ENCODE assay signal across 31 cellular contexts in genomic region chr2:188452084-188452483, GRCh38.
"Had no signal": no experiment of that assay in that cellular context is flagged by ENCODE, and none has a peak within 500 bp of the region (broad histone marks: within the 10 kb centered on the region; RNA-seq: fewer than 3 reads in every experiment).

No MANE protein-coding gene starts in this region.

- H3K4me3 Mint-ChIP-seq: activated CD4-positive, alpha-beta memory T cell treated with anti-CD3 and anti-CD28 coated beads for 36 hours; activated naive CD4-positive, alpha-beta T cell treated with anti-CD3 and anti-CD28 coated beads for 36 hours; activated naive CD8-positive, alpha-beta T cell treated with anti-CD3 and anti-CD28 coated beads, Interleukin-2, amount 10 ng/mL, durations not matched to agents 7 days and 5 days; activated T-cell treated with anti-CD3 and anti-CD28 coated beads, Interleukin-2, amount 50 U/mL, for 72 hours; brain; immature natural killer cell; natural killer cell treated with Interleukin-12 subunit alpha and Interleukin-12 subunit beta and Interleukin-15 and Interleukin-18, amount 100 ng/mL, for 72 hours; stimulated activated naive B cell treated with anti-CD40 and anti-IgM and Interleukin-4, amounts not matched to agents 10 μg/mL and 1 μg/mL and 100 μg/mL, for 72 hours; T-helper 1 cell treated with Interleukin-12 subunit alpha and Interleukin-12 subunit beta and Interleukin-4 antibody, amounts not matched to agents 30 μg/mL and 1 μg/mL, for 36 hours had no signal

- H3K27ac Mint-ChIP-seq: activated CD4-positive, alpha-beta memory T cell treated with anti-CD3 and anti-CD28 coated beads for 36 hours; activated naive CD4-positive, alpha-beta T cell treated with anti-CD3 and anti-CD28 coated beads for 36 hours; activated naive CD8-positive, alpha-beta T cell treated with anti-CD3 and anti-CD28 coated beads, Interleukin-2, amount 10 ng/mL, durations not matched to agents 7 days and 5 days; activated T-cell treated with anti-CD3 and anti-CD28 coated beads, Interleukin-2, amount 50 U/mL, for 72 hours; immature natural killer cell; natural killer cell treated with Interleukin-12 subunit alpha and Interleukin-12 subunit beta and Interleukin-15 and Interleukin-18, amount 100 ng/mL, for 72 hours; stimulated activated naive B cell treated with anti-CD40 and anti-IgM and Interleukin-4, amounts not matched to agents 10 μg/mL and 1 μg/mL and 100 μg/mL, for 72 hours; T-helper 1 cell treated with Interleukin-12 subunit alpha and Interleukin-12 subunit beta and Interleukin-4 antibody, amounts not matched to agents 30 μg/mL and 1 μg/mL, for 36 hours had no signal

- H3K4me1 Mint-ChIP-seq: activated naive CD8-positive, alpha-beta T cell treated with anti-CD3 and anti-CD28 coated beads, Interleukin-2, amount 10 ng/mL, durations not matched to agents 7 days and 5 days; immature natural killer cell; stimulated activated naive B cell treated with anti-CD40 and anti-IgM and Interleukin-4, amounts not matched to agents 10 μg/mL and 1 μg/mL and 100 μg/mL, for 72 hours had no signal

- DNase-seq: activated CD4-positive, alpha-beta memory T cell treated with anti-CD3 and anti-CD28 coated beads for 36 hours; activated CD4-positive, alpha-beta T cell treated with anti-CD3 and anti-CD28 coated beads for 4 hours; activated CD4-positive, CD25-positive, alpha-beta regulatory T cell; activated effector memory CD4-positive, alpha-beta T cell treated with Interleukin-2 at 50 U/mL for 16 hours; activated naive CD4-positive, alpha-beta T cell treated with anti-CD3 and anti-CD28 coated beads for 36 hours; activated naive CD8-positive, alpha-beta T cell treated with anti-CD3 and anti-CD28 coated beads, Interleukin-2, amount 10 ng/mL, durations not matched to agents 7 days and 5 days; activated T-cell treated with anti-CD3 and anti-CD28 coated beads, Interleukin-2, amount 50 U/mL, for 72 hours; amygdala; dermis blood vessel endothelial cell; effector memory CD4-positive, alpha-beta T cell; foreskin keratinocyte; immature natural killer cell; kidney glomerular epithelial cell; left ventricle myocardium inferior; midbrain; right lobe of liver; SJCRH30; small intestine; stimulated activated CD4-positive, alpha-beta T cell treated with anti-CD3 and anti-CD28 coated beads, Interleukin-2, amount 100 ng/mL, for 48 hours; stimulated activated CD8-positive, alpha-beta memory T cell treated with anti-CD3 and anti-CD28 coated beads, Interleukin-4, amount 100 ng/mL, for 48 hours; stimulated activated naive B cell treated with anti-CD40 and anti-IgM and Interleukin-4, amounts not matched to agents 10 μg/mL and 1 μg/mL and 100 μg/mL, for 72 hours; T1000; transverse colon had no signal

- H3K9me3 Mint-ChIP-seq: activated CD4-positive, alpha-beta memory T cell treated with anti-CD3 and anti-CD28 coated beads for 36 hours; activated naive CD4-positive, alpha-beta T cell treated with anti-CD3 and anti-CD28 coated beads for 36 hours; activated naive CD8-positive, alpha-beta T cell treated with anti-CD3 and anti-CD28 coated beads, Interleukin-2, amount 10 ng/mL, durations not matched to agents 7 days and 5 days; activated T-cell treated with anti-CD3 and anti-CD28 coated beads, Interleukin-2, amount 50 U/mL, for 72 hours; T-helper 1 cell treated with Interleukin-12 subunit alpha and Interleukin-12 subunit beta and Interleukin-4 antibody, amounts not matched to agents 30 μg/mL and 1 μg/mL, for 36 hours had no signal

- H3K27me3 Mint-ChIP-seq: activated CD4-positive, alpha-beta memory T cell treated with anti-CD3 and anti-CD28 coated beads for 36 hours; activated naive CD8-positive, alpha-beta T cell treated with anti-CD3 and anti-CD28 coated beads, Interleukin-2, amount 10 ng/mL, durations not matched to agents 7 days and 5 days; brain; natural killer cell treated with Interleukin-12 subunit alpha and Interleukin-12 subunit beta and Interleukin-15 and Interleukin-18, amount 100 ng/mL, for 72 hours; stimulated activated naive B cell treated with anti-CD40 and anti-IgM and Interleukin-4, amounts not matched to agents 10 μg/mL and 1 μg/mL and 100 μg/mL, for 72 hours had no signal

- FAIRE-seq: endothelial cell of umbilical vein had no signal

- H3K9ac ChIP-seq: parathyroid adenoma had no signal

- H3K27ac ChIP-seq: foreskin keratinocyte, hepatocyte, left ventricle myocardium inferior, neutrophil, parathyroid adenoma, right lobe of liver, SJCRH30, transverse colon had no signal

- H3K27me3 ChIP-seq: foreskin keratinocyte, hepatocyte, neutrophil, right lobe of liver, SJCRH30, transverse colon had no signal

- H3K36me3 Mint-ChIP-seq: activated CD4-positive, alpha-beta memory T cell treated with anti-CD3 and anti-CD28 coated beads for 36 hours; activated naive CD8-positive, alpha-beta T cell treated with anti-CD3 and anti-CD28 coated beads, Interleukin-2, amount 10 ng/mL, durations not matched to agents 7 days and 5 days; immature natural killer cell; natural killer cell treated with Interleukin-12 subunit alpha and Interleukin-12 subunit beta and Interleukin-15 and Interleukin-18, amount 100 ng/mL, for 72 hours; stimulated activated naive B cell treated with anti-CD40 and anti-IgM and Interleukin-4, amounts not matched to agents 10 μg/mL and 1 μg/mL and 100 μg/mL, for 72 hours had no signal

- H3K9me3 ChIP-seq: neutrophil, right lobe of liver, transverse colon had no signal

- H3K4me3 ChIP-seq: hepatocyte, left ventricle myocardium inferior, right lobe of liver, SJCRH30, transverse colon had no signal

- ATAC-seq: activated T-cell treated with anti-CD3 and anti-CD28 coated beads, Interleukin-2, amount 50 U/mL, for 72 hours; esophagus mucosa; foreskin keratinocyte; natural killer cell treated with Interleukin-12 subunit alpha and Interleukin-12 subunit beta and Interleukin-15 and Interleukin-18, amount 100 ng/mL, for 72 hours; stimulated activated naive B cell treated with anti-CD40 and anti-IgM and Interleukin-4, amounts not matched to agents 10 μg/mL and 1 μg/mL and 100 μg/mL, for 72 hours had no signal

- H3K36me3 ChIP-seq: left ventricle myocardium inferior, neutrophil, right lobe of liver, transverse colon had no signal
